9 cellular contexts compared by ENCODE assay signal in the genomic region with DNA sequence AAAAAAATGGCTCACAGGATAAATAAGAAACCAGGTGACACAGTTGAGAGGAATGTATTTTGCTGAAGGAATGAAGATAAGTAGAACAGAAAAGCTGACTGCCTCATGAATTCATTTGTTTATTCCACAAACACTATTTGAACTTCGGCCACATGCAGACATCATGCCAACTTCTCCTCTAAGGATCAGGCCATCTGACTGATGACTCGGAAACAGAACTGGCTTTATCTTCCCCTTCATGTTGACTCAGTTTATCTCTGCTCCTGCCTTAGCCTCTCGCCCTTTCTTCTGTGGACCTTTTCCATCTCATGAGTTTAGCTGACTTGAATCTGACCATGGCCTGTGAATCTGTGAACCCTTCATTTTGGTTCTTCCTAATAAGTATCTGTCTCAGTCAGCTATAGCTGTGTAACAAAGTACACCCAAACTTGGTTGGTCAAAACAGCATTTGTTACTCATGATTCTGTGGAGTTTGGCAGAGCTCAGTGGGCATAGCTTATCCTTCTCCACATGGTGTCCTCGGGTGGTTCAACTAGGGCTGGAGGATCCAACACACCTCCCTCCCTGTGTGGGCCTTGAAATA. TPM values are rescaled to one million over a fixed set of nuclear protein-coding genes. Genes with fewer than 3 reads are reported as not detected.
DNase-seq lines count a peak whose midpoint lies in the region; ATAC-seq and TF ChIP-seq lines count a peak whose summit lies in the region.
"Had no signal": no experiment of that assay in that cellular context is flagged by ENCODE, and none has a peak within 500 bp of the region (broad histone marks: within the 10 kb centered on the region; RNA-seq: fewer than 3 reads in every experiment).

No MANE protein-coding gene starts in this region.

- DNase-seq in CD8-positive, alpha-beta T cell = no peak
- DNase-seq in NB4 (ENCODE audit: low read depth) (peak; percentile 29), coronary artery (ENCODE audit: low spot score) (no peak), non-pigmented ciliary epithelial cell (ENCODE audit: low read depth) (peak; percentile 72), mesothelial cell of epicardium (ENCODE audit: low spot score in 2 of 2, unreplicated experiment in 2 of 2) (no peak), NCI-H146 (lab: John Stamatoyannopoulos, UW) (no peak), GM10248 (ENCODE audit: extremely low spot score) (no peak)
- DNase-seq: Right ventricle myocardium superior had no signal

- no peaks in the 10 kb centered on the region for H3K27me3 ChIP-seq in CD8-positive, alpha-beta T cell (ENCODE audit: insufficient read depth, low read length)

- H3K9me3 Mint-ChIP-seq in CD8-positive, alpha-beta T cell = no peaks in the 10 kb centered on the region
- H3K9me3 Mint-ChIP-seq in mesothelial cell of epicardium = peaks cover 8% of the 10 kb centered on the region

- no peak for ATAC-seq in CD8-positive, alpha-beta T cell
- ATAC-seq in HG03460 (IDR thresholded peaks at IDR 0.05; ENCODE audit: unreplicated experiment) = no peak

- no peak overlapping the region for H3K27ac ChIP-seq in CD8-positive, alpha-beta T cell (ENCODE audit: low read depth, low read length)
- H3K27ac ChIP-seq in coronary artery = peak overlapping the region; percentile 32 to 55

- H3K4me1 ChIP-seq in CD8-positive, alpha-beta T cell (ENCODE audit: insufficient read depth, low read length) = peaks cover 47% of the 10 kb centered on the region

- H3K27ac Mint-ChIP-seq in CD8-positive, alpha-beta T cell = peak overlapping the region; percentile 83
- H3K27ac Mint-ChIP-seq in mesothelial cell of epicardium = no peak overlapping the region

- no peaks in the 10 kb centered on the region for H3K36me3 ChIP-seq in CD8-positive, alpha-beta T cell (ENCODE audit: insufficient read depth, low read length)

- peak overlapping the region; percentile 74 for H3K4me3 Mint-ChIP-seq in CD8-positive, alpha-beta T cell
- H3K4me3 Mint-ChIP-seq in mesothelial cell of epicardium = no peak overlapping the region

- POLR2A ChIA-PET in CD8-positive, alpha-beta T cell (lab: Charles Lee) = interaction anchor here (0.6 to 4.1 kb wide), 3 partner anchors 10 to 205 kb away, joined by 4 to 56 read pairs (median 5); no protein-coding TSS in a partner anchor
- POLR2A ChIA-PET in GM10248 (lab: Yijun Ruan, JAX) = interaction anchor here (0.8 kb wide), 1 partner anchor 9 kb away, joined by 3 read pairs; no protein-coding TSS in a partner anchor

- peaks cover 47% of the 10 kb centered on the region for H3K4me1 Mint-ChIP-seq in CD8-positive, alpha-beta T cell (ENCODE audit: low read depth)
- H3K4me1 Mint-ChIP-seq in mesothelial cell of epicardium = peaks cover 5% of the 10 kb centered on the region

- no peak overlapping the region for H3K4me3 ChIP-seq in CD8-positive, alpha-beta T cell (ENCODE audit: low read depth, low read length)
- H3K4me3 ChIP-seq in NB4 (ENCODE audit: low read depth, low read length) (peak overlapping the region; percentile 8), coronary artery (no peak overlapping the region)

- H3K36me3 Mint-ChIP-seq in CD8-positive, alpha-beta T cell = no peaks in the 10 kb centered on the region
- H3K36me3 Mint-ChIP-seq in mesothelial cell of epicardium = peaks cover 2% of the 10 kb centered on the region

- H3K9me3 ChIP-seq in CD8-positive, alpha-beta T cell (ENCODE audit: low read length) = no peaks in the 10 kb centered on the region

- CTCF ChIA-PET in CD8-positive, alpha-beta T cell (lab: Charles Lee) = interaction anchor here (1.0 to 4.5 kb wide), 2 partner anchors 10 to 175 kb away, joined by 3 to 61 read pairs; no protein-coding TSS in a partner anchor
- CTCF ChIA-PET in GM10248 (lab: Yijun Ruan, JAX) = interaction anchor here (1.3 to 7.2 kb wide), 4 partner anchors 10 to 175 kb away, joined by 3 to 72 read pairs (median 6); no protein-coding TSS in a partner anchor

- TF ChIP-seq POLR2A in NB4 (IDR thresholded peaks at IDR 0.05; ENCODE audit: extremely low read depth, insufficient read length) = no peak

- no peaks in the 10 kb centered on the region for H3K27me3 Mint-ChIP-seq in CD8-positive, alpha-beta T cell (ENCODE audit: low read depth)
- peaks cover 16% of the 10 kb centered on the region for H3K27me3 Mint-ChIP-seq in mesothelial cell of epicardium (ENCODE audit: low read depth)

- intact Hi-C loops in CD8-positive, alpha-beta T cell (cut with DNase I, micrococcal nuclease) = loop anchor here in 1 of 2 experiments (2.0 to 10.0 kb wide), 2 partner anchors 110 to 684 kb away; a partner anchor contains a TSS

- TF ChIP-seq CTCF in CD8-positive, alpha-beta T cell (IDR thresholded peaks at IDR 0.05) = no peak
- TF ChIP-seq CTCF in NB4 (IDR thresholded peaks at IDR 0.05; ENCODE audit: low read depth, low read length) (no peak), coronary artery (IDR thresholded peaks at IDR 0.05) (no peak), mesothelial cell of epicardium (IDR thresholded peaks at IDR 0.05; ENCODE audit: unreplicated experiment) (no peak), GM10248 (IDR thresholded peaks at IDR 0.05; ENCODE audit: control extremely low read depth, extremely low read depth, low read depth, missing control alignments) (no peak)

RNA-seq across cellular contexts. Expression of a gene that starts 44.0 kb away (rescaled TPM):
- total RNA-seq in CD8-positive, alpha-beta T cell = not detected
- total RNA-seq in mesothelial cell of epicardium = 0.11 to 0.54 TPM (median 0.22 TPM) in 3 replicates

Comparison
In these comparisons a context has a peak if more than half of its experiments do, and no peak if none do; other contexts are left out.
1. DNase-seq: peak in NB4 (single experiment) and non-pigmented ciliary epithelial cell (single experiment); none in CD8-positive, alpha-beta T cell (0 of 7), coronary artery (single experiment), mesothelial cell of epicardium (0 of 2), NCI-H146 (single experiment) and GM10248 (single experiment).